In the genomic region with DNA sequence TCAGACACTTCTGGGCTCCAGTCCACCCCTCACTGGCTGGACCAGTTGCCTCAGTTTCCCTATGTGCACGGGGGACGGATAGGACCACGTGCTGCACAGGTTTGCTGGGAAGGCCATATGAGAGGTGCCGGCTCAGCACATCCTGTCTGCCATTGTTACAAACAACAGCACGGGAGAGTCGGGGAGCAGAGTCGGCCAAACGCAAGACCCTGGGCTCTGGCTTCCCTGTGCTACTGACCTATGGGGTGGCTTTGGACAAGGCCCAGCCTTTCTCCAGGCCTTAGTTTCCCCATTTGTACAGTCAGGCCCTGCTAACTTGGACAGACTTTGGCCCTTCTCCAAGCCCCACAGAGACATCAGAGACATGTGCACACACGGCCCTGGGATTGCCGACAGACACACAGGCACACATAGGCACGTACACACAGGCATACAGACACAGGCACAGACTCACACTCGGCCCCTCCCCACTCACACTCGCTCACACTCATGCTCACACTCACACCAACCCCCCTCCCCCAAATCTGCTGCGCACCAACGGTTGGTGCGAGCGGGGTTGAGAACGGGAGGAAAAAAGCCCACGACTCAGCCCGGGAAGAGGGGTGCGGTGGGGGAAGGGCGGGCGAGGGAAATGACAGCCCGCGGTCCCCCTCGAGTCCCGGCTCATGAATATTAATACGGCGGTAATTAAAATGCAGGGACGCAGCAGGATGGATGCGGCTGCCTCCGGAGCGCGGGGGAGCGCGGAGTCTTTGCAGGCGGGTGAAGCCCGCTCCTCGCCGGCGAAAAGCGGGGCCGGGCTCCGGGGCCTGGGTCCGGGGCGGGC, we compare ENCODE assay signal across 1 cellular context.
TF ChIP-seq lines count a peak whose summit lies in the region.

No MANE protein-coding gene starts in this region.

TF ChIP-seq in SK-N-SH treated with all-trans-retinoic acid at 6 μM for 48 hours, 23 proteins besides CTCF, POLR2A, EP300 and RAD21 (continued from another document):
- TF ChIP-seq OSR1 (CRISPR knock-in tag; IDR thresholded peaks at IDR 0.05) (peak; percentile 75; the same call in 1 of the 2 replicates), ZC3H10 (CRISPR knock-in tag; IDR thresholded peaks at IDR 0.05) (no peak), PPARA (CRISPR knock-in tag; IDR thresholded peaks at IDR 0.05; ENCODE audit: borderline replicate concordance) (no peak), ZNF70 (CRISPR knock-in tag; IDR thresholded peaks at IDR 0.05) (0 out of 2 replicates have a peak, but pooled peaks have one; percentile 9), SNAI2 (CRISPR knock-in tag; IDR thresholded peaks at IDR 0.05) (peak; percentile 74), TCF4 (CRISPR knock-in tag; IDR thresholded peaks at IDR 0.05; ENCODE audit: borderline replicate concordance) (0 out of 2 replicates have a peak, but pooled peaks have one; percentile 12), ARNTL (CRISPR knock-in tag; IDR thresholded peaks at IDR 0.05; ENCODE audit: borderline replicate concordance, low read depth) (no peak), BACH2 (CRISPR knock-in tag; IDR thresholded peaks at IDR 0.05; ENCODE audit: borderline replicate concordance) (no peak), ISL1 (CRISPR knock-in tag; IDR thresholded peaks at IDR 0.05) (peak; percentile 52)
- TF ChIP-seq, protein P1, sequence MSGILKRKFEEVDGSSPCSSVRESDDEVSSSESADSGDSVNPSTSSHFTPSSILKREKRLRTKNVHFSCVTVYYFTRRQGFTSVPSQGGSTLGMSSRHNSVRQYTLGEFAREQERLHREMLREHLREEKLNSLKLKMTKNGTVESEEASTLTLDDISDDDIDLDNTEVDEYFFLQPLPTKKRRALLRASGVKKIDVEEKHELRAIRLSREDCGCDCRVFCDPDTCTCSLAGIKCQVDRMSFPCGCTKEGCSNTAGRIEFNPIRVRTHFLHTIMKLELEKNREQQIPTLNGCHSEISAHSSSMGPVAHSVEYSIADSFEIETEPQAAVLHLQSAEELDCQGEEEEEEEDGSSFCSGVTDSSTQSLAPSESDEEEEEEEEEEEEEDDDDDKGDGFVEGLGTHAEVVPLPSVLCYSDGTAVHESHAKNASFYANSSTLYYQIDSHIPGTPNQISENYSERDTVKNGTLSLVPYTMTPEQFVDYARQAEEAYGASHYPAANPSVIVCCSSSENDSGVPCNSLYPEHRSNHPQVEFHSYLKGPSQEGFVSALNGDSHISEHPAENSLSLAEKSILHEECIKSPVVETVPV (CRISPR knock-in tag; IDR thresholded peaks at IDR 0.05): no peak; the same call in 1 of the 2 replicates
- TF ChIP-seq, protein P2, sequence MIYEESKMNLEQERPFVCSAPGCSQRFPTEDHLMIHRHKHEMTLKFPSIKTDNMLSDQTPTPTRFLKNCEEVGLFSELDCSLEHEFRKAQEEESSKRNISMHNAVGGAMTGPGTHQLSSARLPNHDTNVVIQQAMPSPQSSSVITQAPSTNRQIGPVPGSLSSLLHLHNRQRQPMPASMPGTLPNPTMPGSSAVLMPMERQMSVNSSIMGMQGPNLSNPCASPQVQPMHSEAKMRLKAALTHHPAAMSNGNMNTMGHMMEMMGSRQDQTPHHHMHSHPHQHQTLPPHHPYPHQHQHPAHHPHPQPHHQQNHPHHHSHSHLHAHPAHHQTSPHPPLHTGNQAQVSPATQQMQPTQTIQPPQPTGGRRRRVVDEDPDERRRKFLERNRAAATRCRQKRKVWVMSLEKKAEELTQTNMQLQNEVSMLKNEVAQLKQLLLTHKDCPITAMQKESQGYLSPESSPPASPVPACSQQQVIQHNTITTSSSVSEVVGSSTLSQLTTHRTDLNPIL (CRISPR knock-in tag; IDR thresholded peaks at IDR 0.05; ENCODE audit: low read depth): no peak
